ENCODE assay signal across 1 cellular context in the genomic region with DNA sequence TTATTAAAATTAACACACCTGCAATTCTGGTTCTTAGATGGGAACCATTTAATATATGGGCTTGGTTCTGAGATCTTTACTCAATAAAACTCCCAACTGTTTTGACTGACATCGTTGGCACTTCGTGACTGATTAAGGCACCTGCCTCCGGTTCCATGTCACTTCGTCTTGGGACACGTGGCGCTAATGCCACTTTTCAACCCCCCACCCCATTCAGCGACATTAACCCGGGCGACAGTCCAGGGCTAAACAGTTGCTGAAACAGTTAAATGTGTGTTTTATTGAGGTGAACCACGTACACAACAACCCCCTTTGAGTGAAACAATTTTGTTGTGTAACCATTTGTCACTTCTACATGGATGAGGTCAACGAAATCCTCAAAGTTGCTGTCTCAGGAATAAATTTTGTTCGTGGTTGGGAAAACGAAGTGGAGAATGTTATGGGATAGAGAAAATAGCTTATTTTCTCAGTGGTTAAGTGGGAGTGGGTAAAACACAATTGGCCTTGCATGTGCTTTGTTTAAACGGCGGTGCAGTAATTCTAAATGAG.
TF ChIP-seq lines count a peak whose summit lies in the region.

No MANE protein-coding gene starts in this region.

TF ChIP-seq in K562, 482 proteins besides CTCF, POLR2A, EP300 and RAD21 (continued from another document):
- no peak for TF ChIP-seq ZNF280B (CRISPR knock-in tag; IDR thresholded peaks at IDR 0.05)
- TF ChIP-seq, protein P1, sequence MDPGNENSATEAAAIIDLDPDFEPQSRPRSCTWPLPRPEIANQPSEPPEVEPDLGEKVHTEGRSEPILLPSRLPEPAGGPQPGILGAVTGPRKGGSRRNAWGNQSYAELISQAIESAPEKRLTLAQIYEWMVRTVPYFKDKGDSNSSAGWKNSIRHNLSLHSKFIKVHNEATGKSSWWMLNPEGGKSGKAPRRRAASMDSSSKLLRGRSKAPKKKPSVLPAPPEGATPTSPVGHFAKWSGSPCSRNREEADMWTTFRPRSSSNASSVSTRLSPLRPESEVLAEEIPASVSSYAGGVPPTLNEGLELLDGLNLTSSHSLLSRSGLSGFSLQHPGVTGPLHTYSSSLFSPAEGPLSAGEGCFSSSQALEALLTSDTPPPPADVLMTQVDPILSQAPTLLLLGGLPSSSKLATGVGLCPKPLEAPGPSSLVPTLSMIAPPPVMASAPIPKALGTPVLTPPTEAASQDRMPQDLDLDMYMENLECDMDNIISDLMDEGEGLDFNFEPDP (CRISPR knock-in tag; IDR thresholded peaks at IDR 0.05), result no peak
- TF ChIP-seq GABPA (tag; conservative IDR thresholded peaks at IDR 0.05; ENCODE audit: low read depth), result no peak
- TF ChIP-seq ZBTB1 (CRISPR knock-in tag; IDR thresholded peaks at IDR 0.05; ENCODE audit: borderline replicate concordance, low read depth), result no peak
- TF ChIP-seq CREB5 (CRISPR knock-in tag; IDR thresholded peaks at IDR 0.05), result no peak
- 0 out of 2 replicates have a peak, but pooled peaks have one; percentile 13 for TF ChIP-seq MEF2D (tag; conservative IDR thresholded peaks at IDR 0.05; ENCODE audit: low read depth)
- 0 out of 2 replicates have a peak, but pooled peaks have one; percentile 10 for TF ChIP-seq KLF6 (CRISPR knock-in tag; IDR thresholded peaks at IDR 0.05; ENCODE audit: borderline replicate concordance)
- TF ChIP-seq ZNF184 (CRISPR knock-in tag; IDR thresholded peaks at IDR 0.05), result no peak
- TF ChIP-seq, protein P2, sequence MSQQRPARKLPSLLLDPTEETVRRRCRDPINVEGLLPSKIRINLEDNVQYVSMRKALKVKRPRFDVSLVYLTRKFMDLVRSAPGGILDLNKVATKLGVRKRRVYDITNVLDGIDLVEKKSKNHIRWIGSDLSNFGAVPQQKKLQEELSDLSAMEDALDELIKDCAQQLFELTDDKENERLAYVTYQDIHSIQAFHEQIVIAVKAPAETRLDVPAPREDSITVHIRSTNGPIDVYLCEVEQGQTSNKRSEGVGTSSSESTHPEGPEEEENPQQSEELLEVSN (IDR thresholded peaks at IDR 0.05; ENCODE audit: borderline replicate concordance in 1 of 2, extremely low read depth in 1 of 2, insufficient read depth in 1 of 2, insufficient read length in 1 of 2, low read depth in 1 of 2, low read length in 1 of 2, poor library complexity in 1 of 2, severe bottlenecking in 1 of 2), result peak in 1 of 2 experiments; percentile 74
- TF ChIP-seq, protein P3, sequence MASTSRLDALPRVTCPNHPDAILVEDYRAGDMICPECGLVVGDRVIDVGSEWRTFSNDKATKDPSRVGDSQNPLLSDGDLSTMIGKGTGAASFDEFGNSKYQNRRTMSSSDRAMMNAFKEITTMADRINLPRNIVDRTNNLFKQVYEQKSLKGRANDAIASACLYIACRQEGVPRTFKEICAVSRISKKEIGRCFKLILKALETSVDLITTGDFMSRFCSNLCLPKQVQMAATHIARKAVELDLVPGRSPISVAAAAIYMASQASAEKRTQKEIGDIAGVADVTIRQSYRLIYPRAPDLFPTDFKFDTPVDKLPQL (IDR thresholded peaks at IDR 0.05; ENCODE audit: extremely low read depth, insufficient read length), result no peak
- no peak for TF ChIP-seq TAF1 (IDR thresholded peaks at IDR 0.05; ENCODE audit: control insufficient read depth, extremely low read depth, insufficient read depth, low read length, severe bottlenecking)
- TF ChIP-seq SLC30A9 (CRISPR knock-in tag; IDR thresholded peaks at IDR 0.05), result no peak
- no peak for TF ChIP-seq TAL1 (IDR thresholded peaks at IDR 0.05)
- TF ChIP-seq CUX1 (CRISPR knock-in tag; IDR thresholded peaks at IDR 0.05), result peak; percentile 66; the same call in 1 of the 2 replicates
- no peak for TF ChIP-seq THRA (IDR thresholded peaks at IDR 0.05)
- TF ChIP-seq, protein P4, sequence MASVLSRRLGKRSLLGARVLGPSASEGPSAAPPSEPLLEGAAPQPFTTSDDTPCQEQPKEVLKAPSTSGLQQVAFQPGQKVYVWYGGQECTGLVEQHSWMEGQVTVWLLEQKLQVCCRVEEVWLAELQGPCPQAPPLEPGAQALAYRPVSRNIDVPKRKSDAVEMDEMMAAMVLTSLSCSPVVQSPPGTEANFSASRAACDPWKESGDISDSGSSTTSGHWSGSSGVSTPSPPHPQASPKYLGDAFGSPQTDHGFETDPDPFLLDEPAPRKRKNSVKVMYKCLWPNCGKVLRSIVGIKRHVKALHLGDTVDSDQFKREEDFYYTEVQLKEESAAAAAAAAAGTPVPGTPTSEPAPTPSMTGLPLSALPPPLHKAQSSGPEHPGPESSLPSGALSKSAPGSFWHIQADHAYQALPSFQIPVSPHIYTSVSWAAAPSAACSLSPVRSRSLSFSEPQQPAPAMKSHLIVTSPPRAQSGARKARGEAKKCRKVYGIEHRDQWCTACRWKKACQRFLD (CRISPR knock-in tag; IDR thresholded peaks at IDR 0.05), result no peak
- TF ChIP-seq SAFB (IDR thresholded peaks at IDR 0.05; ENCODE audit: borderline replicate concordance, low read depth, low read length), result no peak
- no peak for TF ChIP-seq ZNF586 (CRISPR knock-in tag; conservative IDR thresholded peaks at IDR 0.05)
- TF ChIP-seq THRAP3 (IDR thresholded peaks at IDR 0.05; ENCODE audit: borderline replicate concordance), result 0 out of 2 replicates have a peak, but pooled peaks have one; percentile 49
- no peak for TF ChIP-seq CHD4 (IDR thresholded peaks at IDR 0.05; ENCODE audit: insufficient read depth, insufficient replicate concordance, low read depth, low read length, poor library complexity, severe bottlenecking)
- no peak for TF ChIP-seq HOXB6 (CRISPR knock-in tag; IDR thresholded peaks at IDR 0.05; ENCODE audit: borderline replicate concordance)
- no peak for TF ChIP-seq ZBTB12 (CRISPR knock-in tag; IDR thresholded peaks at IDR 0.05)
- TF ChIP-seq, protein P5, sequence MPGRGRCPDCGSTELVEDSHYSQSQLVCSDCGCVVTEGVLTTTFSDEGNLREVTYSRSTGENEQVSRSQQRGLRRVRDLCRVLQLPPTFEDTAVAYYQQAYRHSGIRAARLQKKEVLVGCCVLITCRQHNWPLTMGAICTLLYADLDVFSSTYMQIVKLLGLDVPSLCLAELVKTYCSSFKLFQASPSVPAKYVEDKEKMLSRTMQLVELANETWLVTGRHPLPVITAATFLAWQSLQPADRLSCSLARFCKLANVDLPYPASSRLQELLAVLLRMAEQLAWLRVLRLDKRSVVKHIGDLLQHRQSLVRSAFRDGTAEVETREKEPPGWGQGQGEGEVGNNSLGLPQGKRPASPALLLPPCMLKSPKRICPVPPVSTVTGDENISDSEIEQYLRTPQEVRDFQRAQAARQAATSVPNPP (IDR thresholded peaks at IDR 0.05; ENCODE audit: borderline replicate concordance, insufficient read depth, insufficient read length), result no peak
- TF ChIP-seq PHB2 (IDR thresholded peaks at IDR 0.05; ENCODE audit: low read depth), result 0 out of 2 replicates have a peak, but pooled peaks have one; percentile 27
- TF ChIP-seq CHD1 (IDR thresholded peaks at IDR 0.05; ENCODE audit: low read length), result no peak
- no peak for TF ChIP-seq ZNF77 (CRISPR knock-in tag; IDR thresholded peaks at IDR 0.05)
- no peak for TF ChIP-seq MTA3 (IDR thresholded peaks at IDR 0.05; ENCODE audit: borderline replicate concordance)
- TF ChIP-seq ATF3 (IDR thresholded peaks at IDR 0.05), result 0 out of 2 replicates have a peak, but pooled peaks have one; percentile 18
- TF ChIP-seq ATF3 (CRISPR knock-in tag; conservative IDR thresholded peaks at IDR 0.05), result no peak
- TF ChIP-seq, protein P6, sequence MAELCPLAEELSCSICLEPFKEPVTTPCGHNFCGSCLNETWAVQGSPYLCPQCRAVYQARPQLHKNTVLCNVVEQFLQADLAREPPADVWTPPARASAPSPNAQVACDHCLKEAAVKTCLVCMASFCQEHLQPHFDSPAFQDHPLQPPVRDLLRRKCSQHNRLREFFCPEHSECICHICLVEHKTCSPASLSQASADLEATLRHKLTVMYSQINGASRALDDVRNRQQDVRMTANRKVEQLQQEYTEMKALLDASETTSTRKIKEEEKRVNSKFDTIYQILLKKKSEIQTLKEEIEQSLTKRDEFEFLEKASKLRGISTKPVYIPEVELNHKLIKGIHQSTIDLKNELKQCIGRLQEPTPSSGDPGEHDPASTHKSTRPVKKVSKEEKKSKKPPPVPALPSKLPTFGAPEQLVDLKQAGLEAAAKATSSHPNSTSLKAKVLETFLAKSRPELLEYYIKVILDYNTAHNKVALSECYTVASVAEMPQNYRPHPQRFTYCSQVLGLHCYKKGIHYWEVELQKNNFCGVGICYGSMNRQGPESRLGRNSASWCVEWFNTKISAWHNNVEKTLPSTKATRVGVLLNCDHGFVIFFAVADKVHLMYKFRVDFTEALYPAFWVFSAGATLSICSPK (IDR thresholded peaks at IDR 0.05; ENCODE audit: borderline replicate concordance), result no peak
TF ChIP-seq in K562: peak in this region for 43.
